In genomic region chr1:36091698-36092097, GRCh38 we compare ENCODE assay signal across 23 cellular contexts. TPM values are rescaled to one million over a fixed set of nuclear protein-coding genes. Genes with fewer than 3 reads are reported as not detected.
A peak's percentile ranks its signal among the peaks of the same experiment; 100 is the strongest.
DNase-seq lines count a peak whose midpoint lies in the region; ATAC-seq and TF ChIP-seq lines count a peak whose summit lies in the region.
"Had no signal": no experiment of that assay in that cellular context is flagged by ENCODE, and none has a peak within 500 bp of the region (broad histone marks: within the 10 kb centered on the region; RNA-seq: fewer than 3 reads in every experiment).

No MANE protein-coding gene starts in this region.

- DNase-seq in natural killer cell (no peak), mesenteric fat pad (ENCODE audit: low spot score) (peak; percentile 85), upper lobe of right lung (peak; percentile 46), HUDEP-2 (lab: John Stamatoyannopoulos, UW; ENCODE audit: unreplicated experiment in 76 of 76) (no peak), activated gamma-delta T cell treated with Interleukin-2 at 50 U/mL for 16 hours (no peak), NCI-H1105 (lab: John Stamatoyannopoulos, UW) (no peak)
- no peak for DNase-seq in natural killer cell treated with Interleukin-12 subunit alpha and Interleukin-12 subunit beta and Interleukin-15 and Interleukin-18, amount 100 ng/mL, for 72 hours (ENCODE audit: low spot score)
- DNase-seq: activated naive CD4-positive, alpha-beta T cell treated with Interleukin-2 at 50 U/mL for 16 hours; Calu3; EL; heart left ventricle; Karpas-422; lower lobe of right lung; NCI-H1092 treated with DMSO at 0.1 percent for 48 hours; OCI-M1; Right ventricle myocardium superior; trophoblast cell had no signal

- no peak overlapping the region for H3K4me3 ChIP-seq in upper lobe of right lung
- H3K4me3 ChIP-seq: GM23338, heart left ventricle, lower lobe of right lung had no signal

- H3K36me3 ChIP-seq in upper lobe of right lung, result peaks cover 48% of the 10 kb centered on the region

- peak overlapping the region; percentile 63 for H3K4me3 Mint-ChIP-seq in natural killer cell
- no peak overlapping the region for H3K4me3 Mint-ChIP-seq in natural killer cell treated with Interleukin-12 subunit alpha and Interleukin-12 subunit beta and Interleukin-15 and Interleukin-18, amount 100 ng/mL, for 72 hours
- H3K4me3 Mint-ChIP-seq in activated naive CD8-positive, alpha-beta T cell, result peak overlapping the region; percentile 55
- H3K4me3 Mint-ChIP-seq: GM23338; stimulated activated naive CD8-positive, alpha-beta T cell treated with anti-CD3 and anti-CD28 coated beads, Interleukin-15, Interleukin-2, amounts not matched to agents 100 ng/mL and 50 ng/mL, for 24 hours had no signal

- intact Hi-C loops in natural killer cell (cut with micrococcal nuclease), result no loop called here
- intact Hi-C loops in upper lobe of right lung (cut with DNase I), result no loop called here

- no peaks in the 10 kb centered on the region for H3K9me3 Mint-ChIP-seq in natural killer cell
- no peaks in the 10 kb centered on the region for H3K9me3 Mint-ChIP-seq in natural killer cell treated with Interleukin-12 subunit alpha and Interleukin-12 subunit beta and Interleukin-15 and Interleukin-18, amount 100 ng/mL, for 72 hours
- no peaks in the 10 kb centered on the region for H3K9me3 Mint-ChIP-seq in activated naive CD8-positive, alpha-beta T cell (ENCODE audit: low read depth)
- H3K9me3 Mint-ChIP-seq: GM23338; stimulated activated naive CD8-positive, alpha-beta T cell treated with anti-CD3 and anti-CD28 coated beads, Interleukin-15, Interleukin-2, amounts not matched to agents 100 ng/mL and 50 ng/mL, for 24 hours had no signal

- H3K27me3 ChIP-seq in upper lobe of right lung, result no peaks in the 10 kb centered on the region
- H3K27me3 ChIP-seq: heart left ventricle had no signal

- H3K27ac Mint-ChIP-seq in natural killer cell, result no peak overlapping the region
- H3K27ac Mint-ChIP-seq in natural killer cell treated with Interleukin-12 subunit alpha and Interleukin-12 subunit beta and Interleukin-15 and Interleukin-18, amount 100 ng/mL, for 72 hours, result no peak overlapping the region
- H3K27ac Mint-ChIP-seq in activated naive CD8-positive, alpha-beta T cell, result no peak overlapping the region
- H3K27ac Mint-ChIP-seq: GM23338; stimulated activated naive CD8-positive, alpha-beta T cell treated with anti-CD3 and anti-CD28 coated beads, Interleukin-15, Interleukin-2, amounts not matched to agents 100 ng/mL and 50 ng/mL, for 24 hours had no signal

- H3K4me1 Mint-ChIP-seq in natural killer cell, result peaks cover 17 to 19% of the 10 kb centered on the region in 2 donors
- H3K4me1 Mint-ChIP-seq in natural killer cell treated with Interleukin-12 subunit alpha and Interleukin-12 subunit beta and Interleukin-15 and Interleukin-18, amount 100 ng/mL, for 72 hours (ENCODE audit: low read depth in 2 of 2), result peaks cover 12 to 20% of the 10 kb centered on the region in 2 donors
- peaks cover 17% of the 10 kb centered on the region for H3K4me1 Mint-ChIP-seq in activated naive CD8-positive, alpha-beta T cell (ENCODE audit: low read depth)

- H3K36me3 Mint-ChIP-seq in natural killer cell, result no peaks in the 10 kb centered on the region
- H3K36me3 Mint-ChIP-seq in natural killer cell treated with Interleukin-12 subunit alpha and Interleukin-12 subunit beta and Interleukin-15 and Interleukin-18, amount 100 ng/mL, for 72 hours, result peaks cover 9% of the 10 kb centered on the region
- peaks cover 2% of the 10 kb centered on the region for H3K36me3 Mint-ChIP-seq in activated naive CD8-positive, alpha-beta T cell

- TF ChIP-seq CTCF in natural killer cell (IDR thresholded peaks at IDR 0.05) (no peak), upper lobe of right lung (IDR thresholded peaks at IDR 0.05) (no peak)

- no peak overlapping the region for H3K27ac ChIP-seq in upper lobe of right lung
- H3K27ac ChIP-seq: heart left ventricle, lower lobe of right lung, parathyroid adenoma had no signal

- no peak for ATAC-seq in natural killer cell
- ATAC-seq in natural killer cell treated with Interleukin-12 subunit alpha and Interleukin-12 subunit beta and Interleukin-15 and Interleukin-18, amount 100 ng/mL, for 72 hours, result no peak
- ATAC-seq in upper lobe of right lung, result no peak
- ATAC-seq: GM23338, heart left ventricle, lower lobe of right lung had no signal

- H3K27me3 Mint-ChIP-seq in natural killer cell (ENCODE audit: low read depth in 2 of 2), result no peaks in the 10 kb centered on the region
- no peaks in the 10 kb centered on the region for H3K27me3 Mint-ChIP-seq in natural killer cell treated with Interleukin-12 subunit alpha and Interleukin-12 subunit beta and Interleukin-15 and Interleukin-18, amount 100 ng/mL, for 72 hours
- no peaks in the 10 kb centered on the region for H3K27me3 Mint-ChIP-seq in activated naive CD8-positive, alpha-beta T cell
- H3K27me3 Mint-ChIP-seq: stimulated activated naive CD8-positive, alpha-beta T cell treated with anti-CD3 and anti-CD28 coated beads, Interleukin-15, Interleukin-2, amounts not matched to agents 100 ng/mL and 50 ng/mL, for 24 hours had no signal

- peaks cover 31% of the 10 kb centered on the region for H3K4me1 ChIP-seq in upper lobe of right lung
- H3K4me1 ChIP-seq: parathyroid adenoma had no signal

- no peaks in the 10 kb centered on the region for H3K9me3 ChIP-seq in upper lobe of right lung
- H3K9me3 ChIP-seq: heart left ventricle, lower lobe of right lung had no signal

RNA-seq across cellular contexts. Expression of gene ADPRS, which starts 3.0 kb away (rescaled TPM):
- total RNA-seq in natural killer cell (10 to 100 TPM in 2 of 3 donors, 1 to 10 TPM in 1; 9.6 to 15.9 (median 12.4) TPM), mesenteric fat pad (21.8 TPM), upper lobe of right lung (26.9 TPM)
- 10 to 100 TPM; 43.5 to 47.9 TPM for total RNA-seq in natural killer cell treated with Interleukin-12 subunit alpha and Interleukin-12 subunit beta and Interleukin-15 and Interleukin-18, amount 100 ng/mL, for 72 hours

RNA-seq across cellular contexts. Expression of gene TEKT2, which starts 7.8 kb away (rescaled TPM):
- total RNA-seq in natural killer cell (under 1 TPM in 2 of 3 donors, not detected in 1; 0.24 to 0.35 TPM), mesenteric fat pad (0.35 TPM), upper lobe of right lung (0.35 TPM)
- not detected for total RNA-seq in natural killer cell treated with Interleukin-12 subunit alpha and Interleukin-12 subunit beta and Interleukin-15 and Interleukin-18, amount 100 ng/mL, for 72 hours
- total RNA-seq: activated CD8-positive, alpha-beta memory T cell treated with anti-CD3 and anti-CD28 coated beads for 36 hours; HT-29; Right ventricle myocardium superior had no signal

RNA-seq across cellular contexts. Expression of gene COL8A2, which starts 33.3 kb away (rescaled TPM):
- total RNA-seq in natural killer cell, result under 1 TPM; 0.09 to 0.20 (median 0.14) TPM
- under 1 TPM in 1 of 2 donors, not detected in 1; 0.08 TPM for total RNA-seq in natural killer cell treated with Interleukin-12 subunit alpha and Interleukin-12 subunit beta and Interleukin-15 and Interleukin-18, amount 100 ng/mL, for 72 hours
- total RNA-seq in mesenteric fat pad, result 3.3 TPM
- total RNA-seq in upper lobe of right lung, result 16.2 TPM
- total RNA-seq: Calu3, HT-29 had no signal

RNA-seq across cellular contexts. Expression of gene TRAPPC3, which starts 57.6 kb away (rescaled TPM):
- total RNA-seq in natural killer cell (10 to 100 TPM; 28.0 to 34.7 (median 34.3) TPM), mesenteric fat pad (68.3 TPM), upper lobe of right lung (63.1 TPM)
- total RNA-seq in natural killer cell treated with Interleukin-12 subunit alpha and Interleukin-12 subunit beta and Interleukin-15 and Interleukin-18, amount 100 ng/mL, for 72 hours, result 10 to 100 TPM; 58.4 to 69.2 TPM

Comparison
In these comparisons a context has a peak if more than half of its experiments do, and no peak if none do; other contexts are left out.
1. DNase-seq: peak in mesenteric fat pad (single experiment) and upper lobe of right lung (single experiment); none in natural killer cell (single experiment), natural killer cell treated with Interleukin-12 subunit alpha and Interleukin-12 subunit beta and Interleukin-15 and Interleukin-18, amount 100 ng/mL, for 72 hours (single experiment), HUDEP-2 (0 of 76), activated gamma-delta T cell treated with Interleukin-2 at 50 U/mL for 16 hours (single experiment) and NCI-H1105 (single experiment).